Comparison of ENCODE assay signal across 8 cellular contexts in the genomic region with DNA sequence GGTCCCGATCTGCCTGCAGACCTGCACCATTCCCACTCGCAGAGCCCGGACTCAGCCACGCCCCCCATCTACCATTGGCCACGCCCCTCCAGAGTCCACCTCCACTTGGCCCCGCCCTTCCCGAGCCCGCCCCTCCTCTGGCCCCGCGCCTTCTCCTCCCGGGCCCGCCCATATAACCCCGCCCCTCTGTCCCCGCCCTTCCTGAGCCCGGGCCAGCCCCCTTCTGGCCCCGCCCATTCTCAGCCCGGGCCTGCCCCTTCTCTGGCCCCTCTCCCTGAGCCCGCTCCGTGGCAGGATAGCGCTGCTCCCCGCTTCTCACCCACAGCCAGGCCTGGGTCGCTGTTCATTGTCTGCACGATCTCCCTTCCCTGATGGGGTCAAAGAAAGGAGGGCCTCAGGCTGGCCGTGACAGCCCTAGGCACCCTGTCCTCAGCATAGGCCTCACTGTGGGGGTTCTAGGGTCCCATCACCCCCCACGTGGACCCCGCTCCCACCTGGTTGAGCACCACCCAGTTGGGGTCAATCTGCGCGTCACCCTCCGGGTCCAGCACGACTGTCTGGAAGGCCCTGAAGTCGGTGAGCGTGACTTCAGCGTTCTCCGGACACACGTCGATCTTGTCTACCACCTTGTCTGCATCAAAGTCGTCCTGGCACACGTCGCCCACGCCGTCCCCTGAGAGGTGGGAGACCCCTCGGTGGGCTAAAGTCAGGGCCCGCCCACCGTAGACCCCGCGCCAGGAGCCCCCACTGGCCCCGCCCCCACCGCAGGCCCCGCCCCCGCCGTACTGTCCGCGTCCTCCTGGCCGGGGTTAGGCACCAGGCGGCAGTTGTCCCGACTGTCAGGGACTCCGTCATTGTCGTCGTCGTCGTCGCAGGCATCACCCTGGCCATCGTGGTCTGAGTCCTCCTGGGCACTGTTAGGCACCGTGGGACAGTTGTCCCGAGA. TPM values are rescaled to one million over a fixed set of nuclear protein-coding genes. Genes with fewer than 3 reads are reported as not detected.
DNase-seq lines count a peak whose midpoint lies in the region; ATAC-seq and TF ChIP-seq lines count a peak whose summit lies in the region.

No MANE protein-coding gene starts in this region.

- H3K4me3 Mint-ChIP-seq in activated naive CD8-positive, alpha-beta T cell treated with anti-CD3 and anti-CD28 coated beads, Interleukin-2, amount 10 ng/mL, durations not matched to agents 7 days and 5 days: peak overlapping the region; percentile 15

- POLR2A ChIA-PET in activated naive CD8-positive, alpha-beta T cell treated with anti-CD3 and anti-CD28 coated beads, Interleukin-2, amount 10 ng/mL, durations not matched to agents 7 days and 5 days (lab: Charles Lee): no interaction called here

- 29% methylated on average over 35 of the region's 65 CpGs for WGBS in hepatocyte (ENCODE audit: low lambda C conversion rate, missing lambda C conversion rate)

- no peak overlapping the region for H3K4me3 ChIP-seq in hepatocyte

- peaks cover 6% of the 10 kb centered on the region for H3K36me3 Mint-ChIP-seq in activated naive CD8-positive, alpha-beta T cell treated with anti-CD3 and anti-CD28 coated beads, Interleukin-2, amount 10 ng/mL, durations not matched to agents 7 days and 5 days

- ATAC-seq in activated naive CD8-positive, alpha-beta T cell treated with anti-CD3 and anti-CD28 coated beads, Interleukin-2, amount 10 ng/mL, durations not matched to agents 7 days and 5 days (ENCODE audit: low read depth): peak; percentile 32
- no peak for ATAC-seq in HG03097 (IDR thresholded peaks at IDR 0.05; ENCODE audit: low FRiP score, unreplicated experiment)
- no peak for ATAC-seq in GM18868 (IDR thresholded peaks at IDR 0.05; ENCODE audit: unreplicated experiment)

- H2AFZ ChIP-seq in hepatocyte: no peak overlapping the region

- no peaks in the 10 kb centered on the region for H3K36me3 ChIP-seq in hepatocyte (replicated peaks; ENCODE audit: insufficient read depth, low read depth)

- peaks cover 52% of the 10 kb centered on the region for H3K27me3 ChIP-seq in hepatocyte

- in situ Hi-C loops in KBM-7 (cut with MboI; ENCODE audit: low pct_unique_long_range_greater_than_20kb, low sequenced_read_pairs): no loop called here

- peak; percentile 62 for DNase-seq in CMK (ENCODE audit: low read depth)
- DNase-seq in KBM-7: peak; percentile 60
- DNase-seq in T-helper 1 cell: peak; percentile 54 to 71 (median 62)
- peak; percentile 64 for DNase-seq in activated naive CD8-positive, alpha-beta T cell treated with anti-CD3 and anti-CD28 coated beads, Interleukin-2, amount 10 ng/mL, durations not matched to agents 7 days and 5 days
- peak; percentile 84 for DNase-seq in hepatocyte (ENCODE audit: low spot score)
- DNase-seq in stimulated activated CD4-positive, alpha-beta T cell treated with anti-CD3 and anti-CD28 coated beads, Interleukin-2, amount 100 ng/mL, for 24 hours: peak; percentile 68 to 87

- peaks cover 10% of the 10 kb centered on the region for H3K4me1 ChIP-seq in hepatocyte (ENCODE audit: insufficient read depth)

- H3K9me2 ChIP-seq in hepatocyte (replicated peaks; ENCODE audit: insufficient read depth): no peaks in the 10 kb centered on the region

- no peaks in the 10 kb centered on the region for H3K9me3 ChIP-seq in hepatocyte (ENCODE audit: low read depth)

- H3K9me3 Mint-ChIP-seq in activated naive CD8-positive, alpha-beta T cell treated with anti-CD3 and anti-CD28 coated beads, Interleukin-2, amount 10 ng/mL, durations not matched to agents 7 days and 5 days: no peaks in the 10 kb centered on the region

- H3K4me2 ChIP-seq in hepatocyte: peak overlapping the region; percentile 70

- no peak for TF ChIP-seq CTCF in hepatocyte (IDR thresholded peaks at IDR 0.05; ENCODE audit: poor library complexity)

- H3K4me1 Mint-ChIP-seq in activated naive CD8-positive, alpha-beta T cell treated with anti-CD3 and anti-CD28 coated beads, Interleukin-2, amount 10 ng/mL, durations not matched to agents 7 days and 5 days: peaks cover 19% of the 10 kb centered on the region

- H3K79me2 ChIP-seq in hepatocyte: no peaks in the 10 kb centered on the region

- H3K27ac ChIP-seq in hepatocyte: no peak overlapping the region

- H3K27ac Mint-ChIP-seq in activated naive CD8-positive, alpha-beta T cell treated with anti-CD3 and anti-CD28 coated beads, Interleukin-2, amount 10 ng/mL, durations not matched to agents 7 days and 5 days: no peak overlapping the region

- peaks cover 49% of the 10 kb centered on the region for H3K27me3 Mint-ChIP-seq in activated naive CD8-positive, alpha-beta T cell treated with anti-CD3 and anti-CD28 coated beads, Interleukin-2, amount 10 ng/mL, durations not matched to agents 7 days and 5 days

- no peaks in the 10 kb centered on the region for H4K20me1 ChIP-seq in hepatocyte (ENCODE audit: insufficient read depth, poor library complexity, severe bottlenecking)

RNA-seq across cellular contexts. Expression of gene COMP, which starts 5.7 kb away (rescaled TPM):
- not detected for total RNA-seq in activated naive CD8-positive, alpha-beta T cell treated with anti-CD3 and anti-CD28 coated beads, Interleukin-2, amount 10 ng/mL, durations not matched to agents 7 days and 5 days
- 2.8 and 3.0 TPM in 2 replicates for total RNA-seq in hepatocyte
- polyA plus RNA-seq in hepatocyte: 12.5 and 16.3 TPM in 2 replicates

RNA-seq across cellular contexts. Expression of gene UPF1, which starts 46.3 kb away (rescaled TPM):
- 10 to 100 TPM; 90.4 to 93.2 TPM for total RNA-seq in activated naive CD8-positive, alpha-beta T cell treated with anti-CD3 and anti-CD28 coated beads, Interleukin-2, amount 10 ng/mL, durations not matched to agents 7 days and 5 days
- 24.5 and 47.2 TPM in 2 replicates for total RNA-seq in hepatocyte
- polyA plus RNA-seq in hepatocyte: 22.2 and 27.0 TPM in 2 replicates
